27 cellular contexts compared by ENCODE assay signal in the genomic region with DNA sequence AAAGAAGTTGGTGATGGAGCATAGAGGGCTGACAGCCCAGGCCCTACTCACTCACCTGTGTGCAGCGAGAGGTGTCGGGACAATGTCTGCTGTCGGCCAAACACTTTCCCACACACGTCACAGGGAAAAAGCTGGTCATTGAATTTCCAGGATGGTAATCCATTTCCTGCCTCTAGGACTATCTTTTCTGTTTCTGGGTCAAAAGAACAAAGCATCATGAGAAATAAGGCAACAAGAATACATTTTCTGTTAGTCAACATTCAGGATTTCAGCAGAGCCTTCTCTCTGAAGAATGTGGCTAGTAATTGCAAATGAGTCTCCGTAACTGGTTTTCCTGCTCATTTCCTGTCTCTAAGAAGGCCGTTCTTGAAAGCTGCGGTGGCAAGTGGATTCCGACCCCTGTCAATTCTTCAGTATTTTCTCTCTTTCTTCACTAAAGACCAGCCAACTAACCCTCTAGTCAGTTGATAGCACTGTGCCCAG.
A peak's percentile ranks its signal among the peaks of the same experiment; 100 is the strongest.
DNase-seq lines count a peak whose midpoint lies in the region; ATAC-seq and TF ChIP-seq lines count a peak whose summit lies in the region.
"Had no signal": no experiment of that assay in that cellular context is flagged by ENCODE, and none has a peak within 500 bp of the region (broad histone marks: within the 10 kb centered on the region; RNA-seq: fewer than 3 reads in every experiment).

No MANE protein-coding gene starts in this region.

- no peak overlapping the region for H3K23ac ChIP-seq in trophoblast cell (ENCODE audit: low read length)

- H3K36me3 ChIP-seq in iPS DF 6.9 (ENCODE audit: control insufficient read depth, insufficient read depth, low read length) = peaks cover 10% of the 10 kb centered on the region; the same call in 1 of the 2 replicates
- H3K36me3 ChIP-seq in trophoblast cell (ENCODE audit: control insufficient read depth in 1 of 2, insufficient read depth in 2 of 2, low read length in 2 of 2) = peaks cover 11 to 13% of the 10 kb centered on the region in 2 experiments
- peaks cover 25% of the 10 kb centered on the region for H3K36me3 ChIP-seq in WERI-Rb-1

- no peaks in the 10 kb centered on the region for H3K79me1 ChIP-seq in trophoblast cell (ENCODE audit: low read length)

- no peak overlapping the region for H3K4me3 Mint-ChIP-seq in HFFc6
- H3K4me3 Mint-ChIP-seq: activated B cell treated with CpG ODN at 0.5 μM for 24 hours; activated naive CD8-positive, alpha-beta T cell; CD4-positive, CD25-positive, alpha-beta regulatory T cell; central memory CD8-positive, alpha-beta T cell; immature natural killer cell; naive thymus-derived CD4-positive, alpha-beta T cell had no signal

- peaks cover 2% of the 10 kb centered on the region; the same call in 1 of the 2 replicates for H3K27me3 Mint-ChIP-seq in HFFc6 (ENCODE audit: insufficient read depth)
- H3K27me3 Mint-ChIP-seq: activated B cell treated with CpG ODN at 0.5 μM for 24 hours; activated naive CD8-positive, alpha-beta T cell; CD4-positive, CD25-positive, alpha-beta regulatory T cell; central memory CD8-positive, alpha-beta T cell; naive thymus-derived CD4-positive, alpha-beta T cell had no signal

- H3K9me3 Mint-ChIP-seq in HFFc6 = peaks cover 7% of the 10 kb centered on the region; the same call in 1 of the 2 replicates
- H3K9me3 Mint-ChIP-seq: central memory CD8-positive, alpha-beta T cell; immature natural killer cell had no signal

- H3K27ac ChIP-seq in iPS DF 6.9 (ENCODE audit: low read length) = no peak overlapping the region
- H3K27ac ChIP-seq in trophoblast cell (ENCODE audit: low read depth, low read length) = peak overlapping the region; percentile 46
- no peak overlapping the region for H3K27ac ChIP-seq in WERI-Rb-1
- H3K27ac ChIP-seq: dorsolateral prefrontal cortex, left lung, prostate gland had no signal

- no CpG with 5 or more reads among the region's 8 CpGs for WGBS in iPS DF 6.9 (ENCODE audit: insufficient coverage, insufficient read length)
- no CpG with 5 or more reads among the region's 8 CpGs for WGBS in trophoblast cell (ENCODE audit: extremely low coverage, insufficient coverage, insufficient read length)

- H2AFZ ChIP-seq in trophoblast cell (ENCODE audit: insufficient read depth, low read length, poor library complexity) = no peak overlapping the region

- no peaks in the 10 kb centered on the region for H3K4me1 ChIP-seq in iPS DF 6.9 (ENCODE audit: control insufficient read depth, insufficient read depth, low read length)
- H3K4me1 ChIP-seq in trophoblast cell (ENCODE audit: control insufficient read depth in 1 of 2, insufficient read depth in 2 of 2, low read length in 2 of 2) = peaks cover 0 to 10% of the 10 kb centered on the region in 2 experiments
- H3K4me1 ChIP-seq: HAP-1, left lung, prostate gland had no signal

- H3K4me2 ChIP-seq in trophoblast cell (ENCODE audit: low read length) = no peak overlapping the region

- peaks cover 33% of the 10 kb centered on the region for H3K36me3 Mint-ChIP-seq in HFFc6 (ENCODE audit: low read depth)

- no peak for TF ChIP-seq CTCF in HFFc6 (IDR thresholded peaks at IDR 0.05)
- no peak for TF ChIP-seq CTCF in WERI-Rb-1 (IDR thresholded peaks at IDR 0.05; ENCODE audit: low read depth, low read length)

- H4K91ac ChIP-seq in trophoblast cell (ENCODE audit: low read depth, low read length) = no peak overlapping the region

- H3K4me3 ChIP-seq in iPS DF 6.9 (ENCODE audit: low read length) = no peak overlapping the region
- no peak overlapping the region for H3K4me3 ChIP-seq in trophoblast cell (ENCODE audit: low read depth, low read length)
- no peak overlapping the region for H3K4me3 ChIP-seq in WERI-Rb-1 (ENCODE audit: low read depth, low read length)
- H3K4me3 ChIP-seq: dorsolateral prefrontal cortex, HAP-1, left lung, prostate gland had no signal

- no peak overlapping the region for H3K14ac ChIP-seq in trophoblast cell (ENCODE audit: low read length)

- H3K79me2 ChIP-seq in trophoblast cell (ENCODE audit: control insufficient read depth, insufficient read depth, low read length, poor library complexity) = no peaks in the 10 kb centered on the region

- no peak overlapping the region for H2BK120ac ChIP-seq in trophoblast cell (ENCODE audit: insufficient read depth, low read length, poor library complexity)

- H3K27ac Mint-ChIP-seq in HFFc6 = peak overlapping the region; percentile 71
- H3K27ac Mint-ChIP-seq: immature natural killer cell had no signal

- no peak overlapping the region for H2AK5ac ChIP-seq in trophoblast cell (ENCODE audit: low read length)

- no peak overlapping the region for H4K12ac ChIP-seq in trophoblast cell (ENCODE audit: low read depth, low read length)

- peak; percentile 63 for DNase-seq in HFFc6
- DNase-seq in dermis blood vessel endothelial cell = peak; percentile 89
- peak; percentile 20 for DNase-seq in iPS DF 6.9 (ENCODE audit: low read depth, low spot score)
- peak; percentile 74 to 81 for DNase-seq in trophoblast cell
- no peak for DNase-seq in WERI-Rb-1
- no peak for DNase-seq in activated CD4-positive, alpha-beta T cell treated with anti-CD3 and anti-CD28 coated beads, Interleukin-2, amount 50 U/mL, for 48 hours
- DNase-seq: activated B cell treated with CpG ODN at 0.5 μM for 24 hours; activated CD4-positive, alpha-beta T cell treated with anti-CD3 and anti-CD28 coated beads, Interleukin-2, amount 50 U/mL, for 4 hours; activated CD8-positive, alpha-beta memory T cell treated with anti-CD3 and anti-CD28 coated beads, Interleukin-2, amount 50 U/mL, for 4 hours; CD4-positive, CD25-positive, alpha-beta regulatory T cell; dorsolateral prefrontal cortex; head of caudate nucleus; immature natural killer cell; left lung; midbrain; naive thymus-derived CD4-positive, alpha-beta T cell; NCI-H1436; NCI-H345; nucleus accumbens; stimulated activated CD4-positive, alpha-beta T cell treated with anti-CD3 and anti-CD28 coated beads, Interleukin-15, amount 100 ng/mL, for 24 hours; stimulated activated naive CD4-positive, alpha-beta T cell treated with Interleukin-2 at 50 U/mL for 16 hours had no signal

- no peak overlapping the region for H2BK12ac ChIP-seq in trophoblast cell (ENCODE audit: low read length)

- H2BK5ac ChIP-seq in trophoblast cell (ENCODE audit: low read depth, low read length, poor library complexity) = no peak overlapping the region

- H3K9me3 ChIP-seq in iPS DF 6.9 (ENCODE audit: control insufficient read depth, insufficient read depth, low read length) (no peaks in the 10 kb centered on the region), trophoblast cell (ENCODE audit: insufficient read depth, low read depth, low read length) (peaks cover 3% of the 10 kb centered on the region), WERI-Rb-1 (ENCODE audit: severe bottlenecking) (peaks cover 8% of the 10 kb centered on the region)
- H3K9me3 ChIP-seq: HAP-1, prostate gland had no signal

- H4K8ac ChIP-seq in trophoblast cell (ENCODE audit: low read depth, low read length) = no peak overlapping the region

- no peak overlapping the region for H3K9ac ChIP-seq in trophoblast cell (ENCODE audit: low read length)

- H3K27me3 ChIP-seq in iPS DF 6.9 (ENCODE audit: control insufficient read depth, insufficient read depth, low read length) (no peaks in the 10 kb centered on the region), trophoblast cell (ENCODE audit: insufficient read depth, low read length) (no peaks in the 10 kb centered on the region), WERI-Rb-1 (ENCODE audit: insufficient read depth, low read depth, severe bottlenecking) (no peaks in the 10 kb centered on the region)
- H3K27me3 ChIP-seq: dorsolateral prefrontal cortex, left lung had no signal

- ATAC-seq in GM18519 (IDR thresholded peaks at IDR 0.05; ENCODE audit: low FRiP score, unreplicated experiment) = no peak
- ATAC-seq: left lung; naive thymus-derived CD4-positive, alpha-beta T cell; sciatic nerve had no signal

- no peak overlapping the region for H3K4ac ChIP-seq in trophoblast cell (ENCODE audit: low read depth, low read length)

- H3K18ac ChIP-seq in trophoblast cell (ENCODE audit: low read length) = no peak overlapping the region

- H3K4me1 Mint-ChIP-seq in HFFc6 (ENCODE audit: low read depth) = peaks cover 53% of the 10 kb centered on the region
- H3K4me1 Mint-ChIP-seq: activated B cell treated with CpG ODN at 0.5 μM for 24 hours had no signal

Comparison
In these comparisons a context has a peak if more than half of its experiments do, and no peak if none do; other contexts are left out.
1. DNase-seq: peak in HFFc6 (single experiment), dermis blood vessel endothelial cell (single experiment), iPS DF 6.9 (single experiment) and trophoblast cell (2 of 2); none in WERI-Rb-1 (single experiment) and activated CD4-positive, alpha-beta T cell treated with anti-CD3 and anti-CD28 coated beads, Interleukin-2, amount 50 U/mL, for 48 hours (0 of 2).